12 cellular contexts compared by ENCODE assay signal in genomic region chr14:24138396-24139271, GRCh38. TPM values are rescaled to one million over a fixed set of nuclear protein-coding genes. Genes with fewer than 3 reads are reported as not detected.
DNase-seq lines count a peak whose midpoint lies in the region; ATAC-seq and TF ChIP-seq lines count a peak whose summit lies in the region.
"Had no signal": no experiment of that assay in that cellular context is flagged by ENCODE, and none has a peak within 500 bp of the region (broad histone marks: within the 10 kb centered on the region; RNA-seq: fewer than 3 reads in every experiment).

No MANE protein-coding gene starts in this region.

- peaks cover 54% of the 10 kb centered on the region for H3K4me1 Mint-ChIP-seq in activated CD4-positive, alpha-beta T cell treated with anti-CD3 and anti-CD28 coated beads, Interleukin-2, amount 10 ng/mL, durations not matched to agents 7 days and 5 days
- H3K4me1 Mint-ChIP-seq in effector memory CD8-positive, alpha-beta T cell (ENCODE audit: low read depth in 2 of 2): peaks cover 36 to 46% of the 10 kb centered on the region in 2 donors

- H3K9me3 Mint-ChIP-seq in activated CD4-positive, alpha-beta T cell treated with anti-CD3 and anti-CD28 coated beads, Interleukin-2, amount 10 ng/mL, durations not matched to agents 7 days and 5 days: no peaks in the 10 kb centered on the region
- H3K9me3 Mint-ChIP-seq in effector memory CD8-positive, alpha-beta T cell: no peaks in the 10 kb centered on the region

- CTCF ChIA-PET in activated CD4-positive, alpha-beta T cell treated with anti-CD3 and anti-CD28 coated beads, Interleukin-2, amount 10 ng/mL, durations not matched to agents 7 days and 5 days (lab: Charles Lee): interaction anchor here (0.7 to 7.6 kb wide), 7 partner anchors 9 to 77 kb away, joined by 3 to 62 read pairs (median 4); partner anchors contain the start of genes DCAF11, IRF9, MDP1 and NRL
- CTCF ChIA-PET in PC-3 (lab: Charles Lee): no interaction called here

- no peak overlapping the region for H2AFZ ChIP-seq in PC-3 (ENCODE audit: low read length)

- no peak for DNase-seq in activated CD4-positive, alpha-beta T cell treated with anti-CD3 and anti-CD28 coated beads, Interleukin-2, amount 10 ng/mL, durations not matched to agents 7 days and 5 days
- no peak for DNase-seq in activated CD4-positive, alpha-beta T cell treated with anti-CD3 and anti-CD28 coated beads, Interleukin-2, amount 50 U/mL, for 48 hours
- DNase-seq in PC-3 (no peak), spleen (peak; percentile 76), 8988T (no peak), foreskin keratinocyte (no peak), GF-D8 (lab: John Stamatoyannopoulos, UW) (no peak)
- DNase-seq in effector memory CD8-positive, alpha-beta T cell: no peak
- DNase-seq: cerebellar nuclear complex, NCI-H1092 treated with DMSO at 0.1 percent for 48 hours, SW 1271 had no signal

- no TSS peak for BruUV-seq in PC-3 (replicated peaks; lab: Mats Ljungman, UMichigan)

- H3K4me1 ChIP-seq in PC-3 (ENCODE audit: insufficient read depth, low read length) (peaks cover 26% of the 10 kb centered on the region), spleen (peaks cover 41 to 84% (median 64%) of the 10 kb centered on the region in 6 donors), foreskin keratinocyte (peaks cover 9% of the 10 kb centered on the region)

- WGBS in spleen, 5 donors: 78 to 87% (median 84%) methylated on average over 13 of the region's 13 CpGs

- H3K36me3 Mint-ChIP-seq in activated CD4-positive, alpha-beta T cell treated with anti-CD3 and anti-CD28 coated beads, Interleukin-2, amount 10 ng/mL, durations not matched to agents 7 days and 5 days (ENCODE audit: low read depth): peaks cover 56% of the 10 kb centered on the region
- H3K36me3 Mint-ChIP-seq in effector memory CD8-positive, alpha-beta T cell (ENCODE audit: insufficient read depth): peaks cover 48% of the 10 kb centered on the region

- H3K4me3 Mint-ChIP-seq in activated CD4-positive, alpha-beta T cell treated with anti-CD3 and anti-CD28 coated beads, Interleukin-2, amount 10 ng/mL, durations not matched to agents 7 days and 5 days: peak overlapping the region; percentile 98
- peak overlapping the region; percentile 78 to 80 for H3K4me3 Mint-ChIP-seq in effector memory CD8-positive, alpha-beta T cell

- intact Hi-C loops in PC-3 (cut with micrococcal nuclease): no loop called here
- intact Hi-C loops in spleen (cut with DNase I; ENCODE audit: low total_unique reads): no loop called here

- H3K79me2 ChIP-seq in PC-3 (ENCODE audit: low read length): peaks cover 38% of the 10 kb centered on the region

- no peak overlapping the region for H3K9ac ChIP-seq in PC-3 (ENCODE audit: low read length)

- peak overlapping the region; percentile 43 for H3K27ac Mint-ChIP-seq in activated CD4-positive, alpha-beta T cell treated with anti-CD3 and anti-CD28 coated beads, Interleukin-2, amount 10 ng/mL, durations not matched to agents 7 days and 5 days
- peak overlapping the region in 1 of 2 donors; percentile 69 for H3K27ac Mint-ChIP-seq in effector memory CD8-positive, alpha-beta T cell

- H3K36me3 ChIP-seq in PC-3 (ENCODE audit: low read depth, low read length) (peaks cover 17% of the 10 kb centered on the region; the same call in 1 of the 2 replicates), spleen (peaks cover 3 to 47% (median 30%) of the 10 kb centered on the region in 6 donors)

- H3K9me2 ChIP-seq in PC-3 (replicated peaks; ENCODE audit: low read length): no peaks in the 10 kb centered on the region

- TF ChIP-seq CTCF in PC-3 (conservative IDR thresholded peaks at IDR 0.05; ENCODE audit: low read depth, low read length): no peak
- no peak for TF ChIP-seq CTCF in spleen (IDR thresholded peaks at IDR 0.05 in 8 of 11, conservative IDR thresholded peaks at IDR 0.05 in 3 of 11)
- TF ChIP-seq CTCF in foreskin keratinocyte (conservative IDR thresholded peaks at IDR 0.05): no peak

- POLR2A ChIA-PET in activated CD4-positive, alpha-beta T cell treated with anti-CD3 and anti-CD28 coated beads, Interleukin-2, amount 10 ng/mL, durations not matched to agents 7 days and 5 days (lab: Charles Lee): interaction anchor here (1.8 kb wide), 1 partner anchor 8 kb away, joined by 8 read pairs; the partner anchor contains the start of genes PSME2 and RNF31
- POLR2A ChIA-PET in PC-3 (lab: Charles Lee; ENCODE audit: unreplicated experiment): no interaction called here

- H3K27ac ChIP-seq in PC-3 (ENCODE audit: low read length): no peak overlapping the region
- peak overlapping the region in 5 of 8 donors; percentile 9 to 98 (median 96) for H3K27ac ChIP-seq in spleen
- no peak overlapping the region for H3K27ac ChIP-seq in foreskin keratinocyte

- no peaks in the 10 kb centered on the region for H3K27me3 Mint-ChIP-seq in activated CD4-positive, alpha-beta T cell treated with anti-CD3 and anti-CD28 coated beads, Interleukin-2, amount 10 ng/mL, durations not matched to agents 7 days and 5 days
- no peaks in the 10 kb centered on the region for H3K27me3 Mint-ChIP-seq in effector memory CD8-positive, alpha-beta T cell

- H3K27me3 ChIP-seq in PC-3 (ENCODE audit: low read length) (no peaks in the 10 kb centered on the region), spleen (replicated peaks in 1 of 7) (no peaks in the 10 kb centered on the region), foreskin keratinocyte (no peaks in the 10 kb centered on the region)

- no peak for TF ChIP-seq POLR2A in spleen (IDR thresholded peaks at IDR 0.05)

- H3K4me3 ChIP-seq in PC-3 (ENCODE audit: low read length) (no peak overlapping the region), spleen (peak overlapping the region in 1 of 8 donors; percentile 97)

- H4K20me1 ChIP-seq in PC-3 (ENCODE audit: low read length): no peaks in the 10 kb centered on the region

- no peaks in the 10 kb centered on the region for H3F3A ChIP-seq in PC-3 (ENCODE audit: low read length, unreplicated experiment)

- H3K9me3 ChIP-seq in PC-3 (ENCODE audit: low read length) (no peaks in the 10 kb centered on the region), spleen (no peaks in the 10 kb centered on the region)

- 0 out of 2 replicates have a peak overlapping the region, but pooled peaks have one; percentile 92 for H3K4me2 ChIP-seq in PC-3 (ENCODE audit: low read length)

- ATAC-seq in PC-3 (no peak), foreskin keratinocyte (no peak)
- no peak for ATAC-seq in effector memory CD8-positive, alpha-beta T cell (replicated peaks)

RNA-seq across cellular contexts. Expression of gene PSME1, which starts 2.6 kb away (rescaled TPM):
- total RNA-seq in activated CD4-positive, alpha-beta T cell treated with anti-CD3 and anti-CD28 coated beads, Interleukin-2, amount 10 ng/mL, durations not matched to agents 7 days and 5 days: 100 to 1,000 TPM; 498 to 547 TPM
- total RNA-seq in PC-3 (2014; rRNA removed) (140 and 163 TPM in 2 replicates), spleen (100 to 1,000 TPM; 157 to 303 (median 247) TPM), foreskin keratinocyte (199 and 201 TPM in 2 replicates)
- polyA plus RNA-seq in spleen (100 to 1,000 TPM; 349 to 441 (median 364) TPM), foreskin keratinocyte (261 and 270 TPM in 2 replicates)

RNA-seq across cellular contexts. Expression of gene EMC9, which starts 2.8 kb away (rescaled TPM):
- total RNA-seq in activated CD4-positive, alpha-beta T cell treated with anti-CD3 and anti-CD28 coated beads, Interleukin-2, amount 10 ng/mL, durations not matched to agents 7 days and 5 days: 10 to 100 TPM; 37.1 to 41.0 TPM
- total RNA-seq in PC-3 (2014; rRNA removed) (30.1 and 36.7 TPM in 2 replicates), spleen (10 to 100 TPM; 17.7 to 27.3 (median 19.9) TPM), foreskin keratinocyte (22.2 and 23.2 TPM in 2 replicates)
- polyA plus RNA-seq in spleen (10 to 100 TPM; 25.4 to 50.6 (median 48.5) TPM), foreskin keratinocyte (39.5 and 43.5 TPM in 2 replicates)

RNA-seq across cellular contexts. Expression of gene PSME2, which starts 7.8 kb away (rescaled TPM):
- total RNA-seq in activated CD4-positive, alpha-beta T cell treated with anti-CD3 and anti-CD28 coated beads, Interleukin-2, amount 10 ng/mL, durations not matched to agents 7 days and 5 days: 100 to 1,000 TPM; 644 to 698 TPM
- total RNA-seq in PC-3 (2014; rRNA removed) (211 and 297 TPM in 2 replicates), spleen (100 to 1,000 TPM in 5 of 7 donors, 10 to 100 TPM in 2; 80.0 to 295 (median 189) TPM), foreskin keratinocyte (219 and 237 TPM in 2 replicates)
- polyA plus RNA-seq in spleen (100 to 1,000 TPM; 337 to 509 (median 433) TPM), foreskin keratinocyte (309 and 342 TPM in 2 replicates)

RNA-seq across cellular contexts. Expression of gene FITM1, which starts 8.2 kb away (rescaled TPM):
- 1 to 10 TPM; 1.9 to 2.0 TPM for total RNA-seq in activated CD4-positive, alpha-beta T cell treated with anti-CD3 and anti-CD28 coated beads, Interleukin-2, amount 10 ng/mL, durations not matched to agents 7 days and 5 days
- total RNA-seq in PC-3 (2014; rRNA removed) (0.55 TPM in 1 of 2 replicates, not detected in the other), spleen (10 to 100 TPM in 2 of 7 donors, 1 to 10 TPM in 5; 3.7 to 12.9 (median 9.0) TPM), foreskin keratinocyte (0.32 and 0.37 TPM in 2 replicates)
- polyA plus RNA-seq in spleen (1 to 10 TPM; 4.6 to 9.6 (median 8.3) TPM), foreskin keratinocyte (0.17 and 0.21 TPM in 2 replicates)
- polyA plus RNA-seq: AG04450 had no signal

RNA-seq across cellular contexts. Expression of gene RNF31, which starts 8.7 kb away (rescaled TPM):
- total RNA-seq in activated CD4-positive, alpha-beta T cell treated with anti-CD3 and anti-CD28 coated beads, Interleukin-2, amount 10 ng/mL, durations not matched to agents 7 days and 5 days: 100 to 1,000 TPM; 147 to 160 TPM
- total RNA-seq in PC-3 (2014; rRNA removed) (69.6 and 79.4 TPM in 2 replicates), spleen (100 to 1,000 TPM in 3 of 7 donors, 10 to 100 TPM in 4; 61.9 to 113 (median 96.9) TPM), foreskin keratinocyte (49.2 and 54.1 TPM in 2 replicates)
- polyA plus RNA-seq in spleen (100 to 1,000 TPM in 2 of 3 donors, 10 to 100 TPM in 1; 56.5 to 148 (median 122) TPM), foreskin keratinocyte (42.3 and 43.7 TPM in 2 replicates)

Comparison
In these comparisons a context has a peak if more than half of its experiments do, and no peak if none do; other contexts are left out.
1. H3K27ac ChIP-seq: peak in spleen (5 of 8); none in PC-3 (single experiment) and foreskin keratinocyte (single experiment).